ENCODE assay signal across 1 cellular context in the genomic region with DNA sequence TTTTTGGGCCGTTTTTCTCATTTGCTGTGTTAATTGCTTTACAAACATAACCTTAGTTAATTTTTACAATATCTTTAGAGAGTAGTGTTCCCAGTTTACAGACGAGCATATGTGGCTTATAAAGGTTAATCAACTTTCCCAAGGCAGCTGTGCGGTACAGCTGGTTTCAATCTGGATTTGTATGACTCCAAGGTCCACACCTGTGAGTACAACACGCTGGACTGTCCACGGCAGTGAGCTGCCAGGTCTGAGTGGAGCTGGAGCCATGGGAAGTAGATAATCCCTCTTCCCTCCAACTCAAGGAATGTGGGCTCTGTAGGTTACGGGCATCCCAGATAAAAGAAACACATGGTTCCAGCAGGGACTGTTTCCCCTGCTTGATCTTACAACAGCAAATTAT.
TF ChIP-seq lines count a peak whose summit lies in the region.

No MANE protein-coding gene starts in this region.

TF ChIP-seq in GM23338, 12 proteins besides CTCF, POLR2A, EP300 and RAD21 (continued from another document):
- TF ChIP-seq, protein P1, sequence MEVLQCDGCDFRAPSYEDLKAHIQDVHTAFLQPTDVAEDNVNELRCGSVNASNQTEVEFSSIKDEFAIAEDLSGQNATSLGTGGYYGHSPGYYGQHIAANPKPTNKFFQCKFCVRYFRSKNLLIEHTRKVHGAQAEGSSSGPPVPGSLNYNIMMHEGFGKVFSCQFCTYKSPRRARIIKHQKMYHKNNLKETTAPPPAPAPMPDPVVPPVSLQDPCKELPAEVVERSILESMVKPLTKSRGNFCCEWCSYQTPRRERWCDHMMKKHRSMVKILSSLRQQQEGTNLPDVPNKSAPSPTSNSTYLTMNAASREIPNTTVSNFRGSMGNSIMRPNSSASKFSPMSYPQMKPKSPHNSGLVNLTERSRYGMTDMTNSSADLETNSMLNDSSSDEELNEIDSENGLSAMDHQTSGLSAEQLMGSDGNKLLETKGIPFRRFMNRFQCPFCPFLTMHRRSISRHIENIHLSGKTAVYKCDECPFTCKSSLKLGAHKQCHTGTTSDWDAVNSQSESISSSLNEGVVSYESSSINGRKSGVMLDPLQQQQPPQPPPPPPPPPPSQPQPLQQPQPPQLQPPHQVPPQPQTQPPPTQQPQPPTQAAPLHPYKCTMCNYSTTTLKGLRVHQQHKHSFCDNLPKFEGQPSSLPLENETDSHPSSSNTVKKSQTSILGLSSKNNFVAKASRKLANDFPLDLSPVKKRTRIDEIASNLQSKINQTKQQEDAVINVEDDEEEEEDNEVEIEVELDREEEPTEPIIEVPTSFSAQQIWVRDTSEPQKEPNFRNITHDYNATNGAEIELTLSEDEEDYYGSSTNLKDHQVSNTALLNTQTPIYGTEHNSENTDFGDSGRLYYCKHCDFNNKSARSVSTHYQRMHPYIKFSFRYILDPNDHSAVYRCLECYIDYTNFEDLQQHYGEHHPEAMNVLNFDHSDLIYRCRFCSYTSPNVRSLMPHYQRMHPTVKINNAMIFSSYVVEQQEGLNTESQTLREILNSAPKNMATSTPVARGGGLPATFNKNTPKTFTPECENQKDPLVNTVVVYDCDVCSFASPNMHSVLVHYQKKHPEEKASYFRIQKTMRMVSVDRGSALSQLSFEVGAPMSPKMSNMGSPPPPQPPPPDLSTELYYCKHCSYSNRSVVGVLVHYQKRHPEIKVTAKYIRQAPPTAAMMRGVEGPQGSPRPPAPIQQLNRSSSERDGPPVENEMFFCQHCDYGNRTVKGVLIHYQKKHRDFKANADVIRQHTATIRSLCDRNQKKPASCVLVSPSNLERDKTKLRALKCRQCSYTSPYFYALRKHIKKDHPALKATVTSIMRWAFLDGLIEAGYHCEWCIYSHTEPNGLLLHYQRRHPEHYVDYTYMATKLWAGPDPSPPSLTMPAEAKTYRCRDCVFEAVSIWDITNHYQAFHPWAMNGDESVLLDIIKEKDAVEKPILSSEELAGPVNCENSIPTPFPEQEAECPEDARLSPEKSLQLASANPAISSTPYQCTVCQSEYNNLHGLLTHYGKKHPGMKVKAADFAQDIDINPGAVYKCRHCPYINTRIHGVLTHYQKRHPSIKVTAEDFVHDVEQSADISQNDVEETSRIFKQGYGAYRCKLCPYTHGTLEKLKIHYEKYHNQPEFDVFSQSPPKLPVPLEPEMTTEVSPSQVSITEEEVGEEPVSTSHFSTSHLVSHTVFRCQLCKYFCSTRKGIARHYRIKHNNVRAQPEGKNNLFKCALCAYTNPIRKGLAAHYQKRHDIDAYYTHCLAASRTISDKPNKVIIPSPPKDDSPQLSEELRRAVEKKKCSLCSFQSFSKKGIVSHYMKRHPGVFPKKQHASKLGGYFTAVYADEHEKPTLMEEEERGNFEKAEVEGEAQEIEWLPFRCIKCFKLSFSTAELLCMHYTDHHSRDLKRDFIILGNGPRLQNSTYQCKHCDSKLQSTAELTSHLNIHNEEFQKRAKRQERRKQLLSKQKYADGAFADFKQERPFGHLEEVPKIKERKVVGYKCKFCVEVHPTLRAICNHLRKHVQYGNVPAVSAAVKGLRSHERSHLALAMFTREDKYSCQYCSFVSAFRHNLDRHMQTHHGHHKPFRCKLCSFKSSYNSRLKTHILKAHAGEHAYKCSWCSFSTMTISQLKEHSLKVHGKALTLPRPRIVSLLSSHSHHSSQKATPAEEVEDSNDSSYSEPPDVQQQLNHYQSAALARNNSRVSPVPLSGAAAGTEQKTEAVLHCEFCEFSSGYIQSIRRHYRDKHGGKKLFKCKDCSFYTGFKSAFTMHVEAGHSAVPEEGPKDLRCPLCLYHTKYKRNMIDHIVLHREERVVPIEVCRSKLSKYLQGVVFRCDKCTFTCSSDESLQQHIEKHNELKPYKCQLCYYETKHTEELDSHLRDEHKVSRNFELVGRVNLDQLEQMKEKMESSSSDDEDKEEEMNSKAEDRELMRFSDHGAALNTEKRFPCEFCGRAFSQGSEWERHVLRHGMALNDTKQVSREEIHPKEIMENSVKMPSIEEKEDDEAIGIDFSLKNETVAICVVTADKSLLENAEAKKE (CRISPR knock-in tag; IDR thresholded peaks at IDR 0.05) = no peak
- TF ChIP-seq CREB1 (CRISPR knock-in tag; IDR thresholded peaks at IDR 0.05; ENCODE audit: low read depth) (no peak), ZNF114 (CRISPR knock-in tag; IDR thresholded peaks at IDR 0.05) (no peak)
- TF ChIP-seq, protein P2, sequence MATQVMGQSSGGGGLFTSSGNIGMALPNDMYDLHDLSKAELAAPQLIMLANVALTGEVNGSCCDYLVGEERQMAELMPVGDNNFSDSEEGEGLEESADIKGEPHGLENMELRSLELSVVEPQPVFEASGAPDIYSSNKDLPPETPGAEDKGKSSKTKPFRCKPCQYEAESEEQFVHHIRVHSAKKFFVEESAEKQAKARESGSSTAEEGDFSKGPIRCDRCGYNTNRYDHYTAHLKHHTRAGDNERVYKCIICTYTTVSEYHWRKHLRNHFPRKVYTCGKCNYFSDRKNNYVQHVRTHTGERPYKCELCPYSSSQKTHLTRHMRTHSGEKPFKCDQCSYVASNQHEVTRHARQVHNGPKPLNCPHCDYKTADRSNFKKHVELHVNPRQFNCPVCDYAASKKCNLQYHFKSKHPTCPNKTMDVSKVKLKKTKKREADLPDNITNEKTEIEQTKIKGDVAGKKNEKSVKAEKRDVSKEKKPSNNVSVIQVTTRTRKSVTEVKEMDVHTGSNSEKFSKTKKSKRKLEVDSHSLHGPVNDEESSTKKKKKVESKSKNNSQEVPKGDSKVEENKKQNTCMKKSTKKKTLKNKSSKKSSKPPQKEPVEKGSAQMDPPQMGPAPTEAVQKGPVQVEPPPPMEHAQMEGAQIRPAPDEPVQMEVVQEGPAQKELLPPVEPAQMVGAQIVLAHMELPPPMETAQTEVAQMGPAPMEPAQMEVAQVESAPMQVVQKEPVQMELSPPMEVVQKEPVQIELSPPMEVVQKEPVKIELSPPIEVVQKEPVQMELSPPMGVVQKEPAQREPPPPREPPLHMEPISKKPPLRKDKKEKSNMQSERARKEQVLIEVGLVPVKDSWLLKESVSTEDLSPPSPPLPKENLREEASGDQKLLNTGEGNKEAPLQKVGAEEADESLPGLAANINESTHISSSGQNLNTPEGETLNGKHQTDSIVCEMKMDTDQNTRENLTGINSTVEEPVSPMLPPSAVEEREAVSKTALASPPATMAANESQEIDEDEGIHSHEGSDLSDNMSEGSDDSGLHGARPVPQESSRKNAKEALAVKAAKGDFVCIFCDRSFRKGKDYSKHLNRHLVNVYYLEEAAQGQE (IDR thresholded peaks at IDR 0.05; ENCODE audit: unreplicated experiment) = no peak
TF ChIP-seq in GM23338: peak in this region for 0.
